ENCODE assay signal across 9 cellular contexts in the genomic region with DNA sequence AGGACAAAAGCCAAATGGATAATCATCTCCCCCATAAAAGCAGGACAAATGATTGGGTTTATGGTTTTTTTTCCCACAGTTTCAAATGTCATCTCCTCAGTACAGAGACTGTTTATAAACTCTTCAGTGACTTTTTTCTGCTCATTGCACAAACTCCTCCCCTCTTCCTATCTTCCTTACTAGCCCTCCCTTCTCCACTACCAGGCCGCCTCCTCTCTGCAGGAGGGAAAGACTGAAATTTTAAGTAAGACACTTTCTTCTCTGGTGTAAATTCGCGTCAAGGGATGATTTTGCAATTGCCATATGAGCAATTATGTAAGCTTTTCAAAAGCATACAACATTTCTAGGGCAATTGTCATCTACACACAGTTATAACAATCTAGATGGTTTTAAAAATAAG. TPM values are rescaled to one million over a fixed set of nuclear protein-coding genes. Genes with fewer than 3 reads are reported as not detected.
DNase-seq lines count a peak whose midpoint lies in the region; ATAC-seq and TF ChIP-seq lines count a peak whose summit lies in the region.
"Had no signal": no experiment of that assay in that cellular context is flagged by ENCODE, and none has a peak within 500 bp of the region (broad histone marks: within the 10 kb centered on the region; RNA-seq: fewer than 3 reads in every experiment).

No MANE protein-coding gene starts in this region.

- H3K4me3 ChIP-seq in AG04450 (ENCODE audit: low read depth, low read length), result no peak overlapping the region

- no peak overlapping the region for H3K27ac ChIP-seq in AG04450 (ENCODE audit: low read depth, low read length)

- ATAC-seq in GM21619 (IDR thresholded peaks at IDR 0.05; ENCODE audit: unreplicated experiment) (no peak), HG02642 (IDR thresholded peaks at IDR 0.05; ENCODE audit: poor library complexity, unreplicated experiment) (no peak), HG02571 (IDR thresholded peaks at IDR 0.05; ENCODE audit: unreplicated experiment) (no peak)

- no peak for TF ChIP-seq CTCF in AG04450 (IDR thresholded peaks at IDR 0.05; ENCODE audit: low read depth, low read length)

- DNase-seq in AG04450 (ENCODE audit: low read depth, low spot score) (peak; percentile 36), HCEC 1CT (peak; percentile 83), SW480 (ENCODE audit: low spot score) (peak; percentile 50), iPS-NIHi7 (ENCODE audit: extremely low spot score) (peak; percentile 40), middle frontal gyrus (ENCODE audit: extremely low spot score, low spot score) (no peak)
- DNase-seq: activated CD4-positive, alpha-beta T cell treated with anti-CD3 and anti-CD28 coated beads, Interleukin-2, amount 50 U/mL, for 4 hours had no signal

- no peaks in the 10 kb centered on the region for H3K27me3 ChIP-seq in AG04450 (ENCODE audit: control insufficient read depth, insufficient read depth, low read length)

- POLR2A ChIA-PET in AG04450 (lab: Yijun Ruan, JAX), result interaction anchor here (0.5 kb wide), 1 partner anchor 23 kb away, joined by 3 read pairs; no protein-coding TSS in a partner anchor

- CTCF ChIA-PET in AG04450 (lab: Charles Lee), result interaction anchor here (1.0 to 1.4 kb wide), 2 partner anchors 11 to 20 kb away, joined by 3 read pairs; no protein-coding TSS in a partner anchor

- H3K9me3 ChIP-seq in AG04450 (ENCODE audit: control insufficient read depth, insufficient read depth, low read length), result no peaks in the 10 kb centered on the region

RNA-seq across cellular contexts. Expression of a gene that starts 37.0 kb away (rescaled TPM):
- 88.8 and 89.7 TPM in 2 replicates for polyA plus RNA-seq in AG04450 (2011; rRNA removed)
- 98.1 and 123 TPM in 2 replicates for polyA minus RNA-seq in AG04450 (2011; rRNA and poly(A)+ RNA removed)
